Comparison of ENCODE assay signal across 22 cellular contexts in the genomic region with DNA sequence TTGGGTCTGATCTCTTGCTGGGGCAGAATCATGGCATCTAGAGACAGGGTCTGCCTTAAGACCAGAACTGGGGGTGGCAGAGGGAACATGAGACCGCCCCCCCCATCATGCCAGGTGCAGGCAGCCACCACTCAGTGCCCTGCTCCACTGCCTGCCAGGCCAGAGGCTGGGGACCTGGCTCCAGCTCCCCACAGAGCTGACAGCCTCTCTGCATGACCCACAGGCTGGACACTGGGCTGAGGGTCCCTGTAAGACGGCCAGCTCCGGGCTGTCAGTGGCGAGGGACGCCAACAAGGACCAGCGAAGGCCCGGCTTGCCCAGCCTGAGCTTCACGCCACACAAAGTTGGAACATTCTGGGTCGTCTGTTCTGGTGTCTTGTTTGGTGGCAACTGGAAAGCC.
A peak's percentile ranks its signal among the peaks of the same experiment; 100 is the strongest.
DNase-seq lines count a peak whose midpoint lies in the region; ATAC-seq, FAIRE-seq and TF ChIP-seq lines count a peak whose summit lies in the region.
"Had no signal": no experiment of that assay in that cellular context is flagged by ENCODE, and none has a peak within 500 bp of the region (broad histone marks: within the 10 kb centered on the region; RNA-seq: fewer than 3 reads in every experiment).

No MANE protein-coding gene starts in this region.

- FAIRE-seq in kidney (lab: Jason Lieb, UNC): no peak
- FAIRE-seq: GM12891 had no signal

- no peak for TF ChIP-seq CTCF in BE2C (IDR thresholded peaks at IDR 0.05; ENCODE audit: low read depth, low read length)
- no peak for TF ChIP-seq CTCF in kidney (IDR thresholded peaks at IDR 0.05; ENCODE audit: borderline replicate concordance, extremely low read depth, insufficient read depth)
- TF ChIP-seq CTCF in sigmoid colon (IDR thresholded peaks at IDR 0.05): no peak

- POLR2A ChIA-PET in HEK293T (lab: Yijun Ruan, JAX): no interaction called here

- no peaks in the 10 kb centered on the region for H3K27me3 ChIP-seq in BE2C
- H3K27me3 ChIP-seq in BLaER1: no peaks in the 10 kb centered on the region
- no peaks in the 10 kb centered on the region for H3K27me3 ChIP-seq in sigmoid colon
- H3K27me3 ChIP-seq: SJSA1 had no signal

- no peak for TF ChIP-seq POLR2A in sigmoid colon (IDR thresholded peaks at IDR 0.05)

- WGBS in sigmoid colon, 2 donors: 94% methylated on average over 9 of the region's 9 CpGs

- H3K9ac ChIP-seq in BLaER1 (no peak overlapping the region), kidney (ENCODE audit: low read length in 2 of 2) (no peak overlapping the region)

- no peaks in the 10 kb centered on the region for H3K9me3 ChIP-seq in BE2C
- no peaks in the 10 kb centered on the region for H3K9me3 ChIP-seq in BLaER1
- no peaks in the 10 kb centered on the region for H3K9me3 ChIP-seq in kidney (ENCODE audit: control insufficient read depth in 1 of 2, low read length in 2 of 2)
- no peaks in the 10 kb centered on the region for H3K9me3 ChIP-seq in sigmoid colon
- H3K9me3 ChIP-seq: SJSA1 had no signal

- CTCF ChIA-PET in HEK293T (lab: Yijun Ruan, JAX): interaction anchor here (0.6 kb wide), 1 partner anchor 570 kb away, joined by 3 read pairs; no protein-coding TSS in a partner anchor

- DNase-seq in BE2C: peak; percentile 4
- DNase-seq in kidney: peak; percentile 35
- peak; percentile 55 for DNase-seq in sigmoid colon
- DNase-seq in NCI-H2107 (lab: John Stamatoyannopoulos, UW): no peak
- no peak for DNase-seq in HEK293T (ENCODE audit: extremely low spot score)
- DNase-seq: C1 segment of cervical spinal cord, Calu3, DMS153, HCEC 1CT, NCI-H1105, NCI-H146, NCI-H2029 treated with DMSO at 0.1 percent for 48 hours, NCI-H2171, NCI-H345, NCI-H524, NCI-H774 had no signal

- H3K4me3 ChIP-seq in BE2C (ENCODE audit: low read depth, low read length): no peak overlapping the region
- H3K4me3 ChIP-seq in BLaER1: no peak overlapping the region
- H3K4me3 ChIP-seq in kidney (ENCODE audit: low read length in 2 of 2): no peak overlapping the region
- H3K4me3 ChIP-seq in sigmoid colon: no peak overlapping the region
- H3K4me3 ChIP-seq: GM23338, SJSA1 had no signal

- no peaks in the 10 kb centered on the region for H4K20me1 ChIP-seq in BLaER1

- no peak for ATAC-seq in GM21619 (IDR thresholded peaks at IDR 0.05; ENCODE audit: unreplicated experiment)
- ATAC-seq: GM23338, Panc1 had no signal

- peak overlapping the region; percentile 60 for H3K4me2 ChIP-seq in BLaER1
- H3K4me2 ChIP-seq: GM23338 had no signal

- H3K27ac ChIP-seq in BLaER1: no peak overlapping the region
- H3K27ac ChIP-seq in kidney (ENCODE audit: low read depth in 2 of 2, low read length in 2 of 2): no peak overlapping the region
- no peak overlapping the region for H3K27ac ChIP-seq in sigmoid colon
- H3K27ac ChIP-seq: SJSA1 had no signal

- H3K4me1 ChIP-seq in BE2C (peaks cover 8% of the 10 kb centered on the region), BLaER1 (peaks cover 54% of the 10 kb centered on the region), kidney (ENCODE audit: control insufficient read depth in 1 of 2, insufficient read depth in 1 of 2, low read depth in 1 of 2, low read length in 2 of 2) (no peaks in the 10 kb centered on the region), sigmoid colon (no peaks in the 10 kb centered on the region)
- H3K4me1 ChIP-seq: SJSA1 had no signal

- H3K36me3 ChIP-seq in BE2C (no peaks in the 10 kb centered on the region), BLaER1 (no peaks in the 10 kb centered on the region), kidney (ENCODE audit: control insufficient read depth in 1 of 2, insufficient read depth in 2 of 2, low read length in 2 of 2) (no peaks in the 10 kb centered on the region), sigmoid colon (no peaks in the 10 kb centered on the region)
- H3K36me3 ChIP-seq: SJSA1 had no signal

- intact Hi-C loops in kidney (cut with DNase I): no loop called here
- intact Hi-C loops in sigmoid colon (cut with DNase I): no loop called here

- no peak for TF ChIP-seq EP300 in sigmoid colon (IDR thresholded peaks at IDR 0.05)

TF ChIP-seq in HEK293T, 16 proteins besides CTCF, POLR2A, EP300 and RAD21:
- TF ChIP-seq, protein P1, sequence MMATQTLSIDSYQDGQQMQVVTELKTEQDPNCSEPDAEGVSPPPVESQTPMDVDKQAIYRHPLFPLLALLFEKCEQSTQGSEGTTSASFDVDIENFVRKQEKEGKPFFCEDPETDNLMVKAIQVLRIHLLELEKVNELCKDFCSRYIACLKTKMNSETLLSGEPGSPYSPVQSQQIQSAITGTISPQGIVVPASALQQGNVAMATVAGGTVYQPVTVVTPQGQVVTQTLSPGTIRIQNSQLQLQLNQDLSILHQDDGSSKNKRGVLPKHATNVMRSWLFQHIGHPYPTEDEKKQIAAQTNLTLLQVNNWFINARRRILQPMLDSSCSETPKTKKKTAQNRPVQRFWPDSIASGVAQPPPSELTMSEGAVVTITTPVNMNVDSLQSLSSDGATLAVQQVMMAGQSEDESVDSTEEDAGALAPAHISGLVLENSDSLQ (IDR thresholded peaks at IDR 0.05): no peak
- TF ChIP-seq NFRKB (IDR thresholded peaks at IDR 0.05): no peak
- TF ChIP-seq LEF1 (IDR thresholded peaks at IDR 0.05; ENCODE audit: borderline replicate concordance): no peak
- no peak for TF ChIP-seq SP1 (IDR thresholded peaks at IDR 0.05)
- no peak for TF ChIP-seq L3MBTL2 (conservative IDR thresholded peaks at IDR 0.05)
- no peak for TF ChIP-seq SUZ12 (IDR thresholded peaks at IDR 0.05)
- no peak for TF ChIP-seq ELF4 (IDR thresholded peaks at IDR 0.05)
- TF ChIP-seq FOXA1 (IDR thresholded peaks at IDR 0.05): no peak
- TF ChIP-seq FOXK2 (IDR thresholded peaks at IDR 0.05): no peak
- TF ChIP-seq ARNT (IDR thresholded peaks at IDR 0.05): no peak
- TF ChIP-seq FOXM1 (IDR thresholded peaks at IDR 0.05; ENCODE audit: borderline replicate concordance): no peak
- no peak for TF ChIP-seq HDGF (IDR thresholded peaks at IDR 0.05; ENCODE audit: borderline replicate concordance)
- no peak for TF ChIP-seq CTBP1 (IDR thresholded peaks at IDR 0.05; ENCODE audit: borderline replicate concordance)
- no peak for TF ChIP-seq ZNF384 (IDR thresholded peaks at IDR 0.05)
- no peak for TF ChIP-seq TARDBP (IDR thresholded peaks at IDR 0.05)
- no peak for TF ChIP-seq BHLHE40 (IDR thresholded peaks at IDR 0.05; ENCODE audit: borderline replicate concordance)

Comparison
In these comparisons a context has a peak if more than half of its experiments do, and no peak if none do; other contexts are left out.
1. DNase-seq: peak in BE2C (single experiment), kidney (single experiment) and sigmoid colon (single experiment); none in NCI-H2107 (single experiment) and HEK293T (single experiment).